In the genomic region with DNA sequence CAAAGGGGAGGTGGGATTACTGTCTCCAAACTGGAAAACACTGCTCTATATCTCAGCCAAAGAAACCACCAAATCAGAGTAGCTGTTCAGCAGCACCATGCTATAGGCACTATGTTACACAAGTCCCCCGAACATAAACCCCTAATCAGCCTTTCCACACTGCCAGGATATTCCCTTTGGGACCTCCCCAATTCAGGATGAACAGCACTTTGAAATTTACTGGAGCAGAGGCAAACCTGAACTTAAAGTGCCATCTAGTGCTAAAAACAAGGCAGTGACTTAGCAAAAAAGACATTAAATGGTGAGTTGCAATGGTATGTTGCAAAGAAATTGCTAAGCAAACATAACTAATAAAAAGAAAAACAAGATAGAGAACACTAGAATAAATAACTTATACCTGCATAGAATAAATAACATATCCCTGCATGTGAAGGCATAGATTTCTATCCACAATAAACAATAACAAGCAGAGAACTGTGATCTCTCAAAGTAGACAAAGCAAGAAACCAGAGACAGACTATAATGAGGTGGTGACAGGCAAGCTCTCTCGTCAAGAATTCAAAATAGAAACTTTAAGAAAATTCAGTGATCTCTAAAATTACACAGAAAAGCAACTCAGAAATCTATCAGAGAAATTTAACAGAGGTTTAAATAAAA, we compare ENCODE assay signal across 1 cellular context.
TF ChIP-seq lines count a peak whose summit lies in the region.

No MANE protein-coding gene starts in this region.

TF ChIP-seq in GM23338, 12 proteins besides CTCF, POLR2A, EP300 and RAD21:
- TF ChIP-seq, protein P1, sequence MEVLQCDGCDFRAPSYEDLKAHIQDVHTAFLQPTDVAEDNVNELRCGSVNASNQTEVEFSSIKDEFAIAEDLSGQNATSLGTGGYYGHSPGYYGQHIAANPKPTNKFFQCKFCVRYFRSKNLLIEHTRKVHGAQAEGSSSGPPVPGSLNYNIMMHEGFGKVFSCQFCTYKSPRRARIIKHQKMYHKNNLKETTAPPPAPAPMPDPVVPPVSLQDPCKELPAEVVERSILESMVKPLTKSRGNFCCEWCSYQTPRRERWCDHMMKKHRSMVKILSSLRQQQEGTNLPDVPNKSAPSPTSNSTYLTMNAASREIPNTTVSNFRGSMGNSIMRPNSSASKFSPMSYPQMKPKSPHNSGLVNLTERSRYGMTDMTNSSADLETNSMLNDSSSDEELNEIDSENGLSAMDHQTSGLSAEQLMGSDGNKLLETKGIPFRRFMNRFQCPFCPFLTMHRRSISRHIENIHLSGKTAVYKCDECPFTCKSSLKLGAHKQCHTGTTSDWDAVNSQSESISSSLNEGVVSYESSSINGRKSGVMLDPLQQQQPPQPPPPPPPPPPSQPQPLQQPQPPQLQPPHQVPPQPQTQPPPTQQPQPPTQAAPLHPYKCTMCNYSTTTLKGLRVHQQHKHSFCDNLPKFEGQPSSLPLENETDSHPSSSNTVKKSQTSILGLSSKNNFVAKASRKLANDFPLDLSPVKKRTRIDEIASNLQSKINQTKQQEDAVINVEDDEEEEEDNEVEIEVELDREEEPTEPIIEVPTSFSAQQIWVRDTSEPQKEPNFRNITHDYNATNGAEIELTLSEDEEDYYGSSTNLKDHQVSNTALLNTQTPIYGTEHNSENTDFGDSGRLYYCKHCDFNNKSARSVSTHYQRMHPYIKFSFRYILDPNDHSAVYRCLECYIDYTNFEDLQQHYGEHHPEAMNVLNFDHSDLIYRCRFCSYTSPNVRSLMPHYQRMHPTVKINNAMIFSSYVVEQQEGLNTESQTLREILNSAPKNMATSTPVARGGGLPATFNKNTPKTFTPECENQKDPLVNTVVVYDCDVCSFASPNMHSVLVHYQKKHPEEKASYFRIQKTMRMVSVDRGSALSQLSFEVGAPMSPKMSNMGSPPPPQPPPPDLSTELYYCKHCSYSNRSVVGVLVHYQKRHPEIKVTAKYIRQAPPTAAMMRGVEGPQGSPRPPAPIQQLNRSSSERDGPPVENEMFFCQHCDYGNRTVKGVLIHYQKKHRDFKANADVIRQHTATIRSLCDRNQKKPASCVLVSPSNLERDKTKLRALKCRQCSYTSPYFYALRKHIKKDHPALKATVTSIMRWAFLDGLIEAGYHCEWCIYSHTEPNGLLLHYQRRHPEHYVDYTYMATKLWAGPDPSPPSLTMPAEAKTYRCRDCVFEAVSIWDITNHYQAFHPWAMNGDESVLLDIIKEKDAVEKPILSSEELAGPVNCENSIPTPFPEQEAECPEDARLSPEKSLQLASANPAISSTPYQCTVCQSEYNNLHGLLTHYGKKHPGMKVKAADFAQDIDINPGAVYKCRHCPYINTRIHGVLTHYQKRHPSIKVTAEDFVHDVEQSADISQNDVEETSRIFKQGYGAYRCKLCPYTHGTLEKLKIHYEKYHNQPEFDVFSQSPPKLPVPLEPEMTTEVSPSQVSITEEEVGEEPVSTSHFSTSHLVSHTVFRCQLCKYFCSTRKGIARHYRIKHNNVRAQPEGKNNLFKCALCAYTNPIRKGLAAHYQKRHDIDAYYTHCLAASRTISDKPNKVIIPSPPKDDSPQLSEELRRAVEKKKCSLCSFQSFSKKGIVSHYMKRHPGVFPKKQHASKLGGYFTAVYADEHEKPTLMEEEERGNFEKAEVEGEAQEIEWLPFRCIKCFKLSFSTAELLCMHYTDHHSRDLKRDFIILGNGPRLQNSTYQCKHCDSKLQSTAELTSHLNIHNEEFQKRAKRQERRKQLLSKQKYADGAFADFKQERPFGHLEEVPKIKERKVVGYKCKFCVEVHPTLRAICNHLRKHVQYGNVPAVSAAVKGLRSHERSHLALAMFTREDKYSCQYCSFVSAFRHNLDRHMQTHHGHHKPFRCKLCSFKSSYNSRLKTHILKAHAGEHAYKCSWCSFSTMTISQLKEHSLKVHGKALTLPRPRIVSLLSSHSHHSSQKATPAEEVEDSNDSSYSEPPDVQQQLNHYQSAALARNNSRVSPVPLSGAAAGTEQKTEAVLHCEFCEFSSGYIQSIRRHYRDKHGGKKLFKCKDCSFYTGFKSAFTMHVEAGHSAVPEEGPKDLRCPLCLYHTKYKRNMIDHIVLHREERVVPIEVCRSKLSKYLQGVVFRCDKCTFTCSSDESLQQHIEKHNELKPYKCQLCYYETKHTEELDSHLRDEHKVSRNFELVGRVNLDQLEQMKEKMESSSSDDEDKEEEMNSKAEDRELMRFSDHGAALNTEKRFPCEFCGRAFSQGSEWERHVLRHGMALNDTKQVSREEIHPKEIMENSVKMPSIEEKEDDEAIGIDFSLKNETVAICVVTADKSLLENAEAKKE (CRISPR knock-in tag; IDR thresholded peaks at IDR 0.05), result peak; percentile 42; the same call in 1 of the 2 replicates
- no peak for TF ChIP-seq STAT1 (IDR thresholded peaks at IDR 0.05; ENCODE audit: unreplicated experiment)
- TF ChIP-seq, protein P2, sequence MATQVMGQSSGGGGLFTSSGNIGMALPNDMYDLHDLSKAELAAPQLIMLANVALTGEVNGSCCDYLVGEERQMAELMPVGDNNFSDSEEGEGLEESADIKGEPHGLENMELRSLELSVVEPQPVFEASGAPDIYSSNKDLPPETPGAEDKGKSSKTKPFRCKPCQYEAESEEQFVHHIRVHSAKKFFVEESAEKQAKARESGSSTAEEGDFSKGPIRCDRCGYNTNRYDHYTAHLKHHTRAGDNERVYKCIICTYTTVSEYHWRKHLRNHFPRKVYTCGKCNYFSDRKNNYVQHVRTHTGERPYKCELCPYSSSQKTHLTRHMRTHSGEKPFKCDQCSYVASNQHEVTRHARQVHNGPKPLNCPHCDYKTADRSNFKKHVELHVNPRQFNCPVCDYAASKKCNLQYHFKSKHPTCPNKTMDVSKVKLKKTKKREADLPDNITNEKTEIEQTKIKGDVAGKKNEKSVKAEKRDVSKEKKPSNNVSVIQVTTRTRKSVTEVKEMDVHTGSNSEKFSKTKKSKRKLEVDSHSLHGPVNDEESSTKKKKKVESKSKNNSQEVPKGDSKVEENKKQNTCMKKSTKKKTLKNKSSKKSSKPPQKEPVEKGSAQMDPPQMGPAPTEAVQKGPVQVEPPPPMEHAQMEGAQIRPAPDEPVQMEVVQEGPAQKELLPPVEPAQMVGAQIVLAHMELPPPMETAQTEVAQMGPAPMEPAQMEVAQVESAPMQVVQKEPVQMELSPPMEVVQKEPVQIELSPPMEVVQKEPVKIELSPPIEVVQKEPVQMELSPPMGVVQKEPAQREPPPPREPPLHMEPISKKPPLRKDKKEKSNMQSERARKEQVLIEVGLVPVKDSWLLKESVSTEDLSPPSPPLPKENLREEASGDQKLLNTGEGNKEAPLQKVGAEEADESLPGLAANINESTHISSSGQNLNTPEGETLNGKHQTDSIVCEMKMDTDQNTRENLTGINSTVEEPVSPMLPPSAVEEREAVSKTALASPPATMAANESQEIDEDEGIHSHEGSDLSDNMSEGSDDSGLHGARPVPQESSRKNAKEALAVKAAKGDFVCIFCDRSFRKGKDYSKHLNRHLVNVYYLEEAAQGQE (IDR thresholded peaks at IDR 0.05; ENCODE audit: unreplicated experiment), result no peak
- TF ChIP-seq EZH2phosphoT487 (IDR thresholded peaks at IDR 0.05; ENCODE audit: unreplicated experiment), result no peak
- no peak for TF ChIP-seq NANOG (IDR thresholded peaks at IDR 0.05; ENCODE audit: borderline replicate concordance)
- no peak for TF ChIP-seq ETS1 (IDR thresholded peaks at IDR 0.05)
